In the genomic region with DNA sequence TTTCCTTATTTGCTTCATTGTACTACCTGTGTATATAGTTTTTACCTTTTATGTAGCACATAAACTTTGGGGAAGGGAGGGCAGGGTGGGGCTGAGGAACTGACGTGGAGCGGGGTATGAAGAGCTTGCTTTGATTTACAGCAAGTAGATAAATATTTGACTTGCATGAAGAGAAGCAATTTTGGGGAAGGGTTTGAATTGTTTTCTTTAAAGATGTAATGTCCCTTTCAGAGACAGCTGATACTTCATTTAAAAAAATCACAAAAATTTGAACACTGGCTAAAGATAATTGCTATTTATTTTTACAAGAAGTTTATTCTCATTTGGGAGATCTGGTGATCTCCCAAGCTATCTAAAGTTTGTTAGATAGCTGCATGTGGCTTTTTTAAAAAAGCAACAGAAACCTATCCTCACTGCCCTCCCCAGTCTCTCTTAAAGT, we compare ENCODE assay signal across 9 cellular contexts. TPM values are rescaled to one million over a fixed set of nuclear protein-coding genes. Genes with fewer than 3 reads are reported as not detected.
DNase-seq lines count a peak whose midpoint lies in the region; ATAC-seq, FAIRE-seq and TF ChIP-seq lines count a peak whose summit lies in the region.
"Had no signal": no experiment of that assay in that cellular context is flagged by ENCODE, and none has a peak within 500 bp of the region (broad histone marks: within the 10 kb centered on the region; RNA-seq: fewer than 3 reads in every experiment).

No MANE protein-coding gene starts in this region.

- peaks cover 0 to 5% (median 0%) of the 10 kb centered on the region in 8 donors for H3K9me3 Mint-ChIP-seq in CD4-positive, alpha-beta memory T cell
- no peaks in the 10 kb centered on the region for H3K9me3 Mint-ChIP-seq in IgD-negative memory B cell
- peaks cover 0 to 2% (median 0%) of the 10 kb centered on the region in 9 donors for H3K9me3 Mint-ChIP-seq in naive thymus-derived CD8-positive, alpha-beta T cell

- peaks cover 26% of the 10 kb centered on the region for H3K4me1 ChIP-seq in CD4-positive, alpha-beta memory T cell (ENCODE audit: insufficient read depth, low read length)
- H3K4me1 ChIP-seq in ascending aorta (peaks cover 3 to 26% of the 10 kb centered on the region in 2 donors), pancreas (peaks cover 10 to 27% (median 24%) of the 10 kb centered on the region in 3 donors)

- peak in 4 of 5 donors; percentile 46 to 63 (median 48) for DNase-seq in CD4-positive, alpha-beta memory T cell
- DNase-seq in ascending aorta (ENCODE audit: low spot score in 2 of 2) (no peak), pancreas (no peak), T1000 (lab: John Stamatoyannopoulos, UW) (no peak)
- DNase-seq in naive thymus-derived CD8-positive, alpha-beta T cell, result peak in 6 of 10 donors; percentile 29 to 57 (median 46)

- ATAC-seq in naive thymus-derived CD8-positive, alpha-beta T cell, result no peak
- ATAC-seq in pancreas (no peak), HG03280 (IDR thresholded peaks at IDR 0.05; ENCODE audit: unreplicated experiment) (no peak), HG03521 (IDR thresholded peaks at IDR 0.05; ENCODE audit: unreplicated experiment) (no peak)
- ATAC-seq: mucosa of descending colon had no signal

- H3K4me3 Mint-ChIP-seq in CD4-positive, alpha-beta memory T cell, result peak overlapping the region; percentile 96 to 100 (median 98)
- H3K4me3 Mint-ChIP-seq in IgD-negative memory B cell, result peak overlapping the region; percentile 72 to 99 (median 96)
- peak overlapping the region; percentile 94 to 99 (median 99) for H3K4me3 Mint-ChIP-seq in naive thymus-derived CD8-positive, alpha-beta T cell

- POLR2A ChIA-PET in CD4-positive, alpha-beta memory T cell (lab: Charles Lee; ENCODE audit: partially characterized antibody), result interaction anchor here (0.6 to 19.2 kb wide), 21 partner anchors 12 to 712 kb away, joined by 3 to 1446 read pairs (median 4); partner anchors contain the start of genes BORCS5, CDKN1B, DUSP16 and GPR19
- POLR2A ChIA-PET in naive thymus-derived CD8-positive, alpha-beta T cell (lab: Charles Lee), result interaction anchor here (0.8 to 19.2 kb wide), 6 partner anchors 15 to 364 kb away, joined by 3 to 639 read pairs (median 7); partner anchors contain the start of genes BORCS5, CREBL2 and GPR19

- H3K27me3 ChIP-seq in CD4-positive, alpha-beta memory T cell (ENCODE audit: insufficient read depth, low read length), result no peaks in the 10 kb centered on the region
- no peaks in the 10 kb centered on the region for H3K27me3 ChIP-seq in ascending aorta
- no peaks in the 10 kb centered on the region for H3K27me3 ChIP-seq in pancreas

- peaks cover 17 to 47% (median 19%) of the 10 kb centered on the region in 4 donors for H3K4me1 Mint-ChIP-seq in CD4-positive, alpha-beta memory T cell
- H3K4me1 Mint-ChIP-seq in IgD-negative memory B cell, result peaks cover 21 to 37% (median 25%) of the 10 kb centered on the region in 3 donors
- peaks cover 7 to 38% (median 27%) of the 10 kb centered on the region in 4 donors for H3K4me1 Mint-ChIP-seq in naive thymus-derived CD8-positive, alpha-beta T cell

- WGBS in pancreas, 2 donors, result 26 to 31% methylated on average over 2 of the region's 2 CpGs

- peak overlapping the region; percentile 32 to 94 for H3K4me3 ChIP-seq in CD4-positive, alpha-beta memory T cell (ENCODE audit: low read length in 2 of 2)
- H3K4me3 ChIP-seq in ascending aorta, result peak overlapping the region in 1 of 2 donors; percentile 75
- H3K4me3 ChIP-seq in pancreas, result peak overlapping the region in 1 of 4 donors; percentile 75
- H3K4me3 ChIP-seq: mucosa of descending colon had no signal

- CTCF ChIA-PET in CD4-positive, alpha-beta memory T cell (lab: Charles Lee; ENCODE audit: partially characterized antibody), result interaction anchor here (1.2 to 8.0 kb wide), 5 partner anchors 15 to 363 kb away, joined by 3 to 104 read pairs (median 3); no protein-coding TSS in a partner anchor

- peaks cover 0 to 1% of the 10 kb centered on the region in 2 donors for H3K27me3 Mint-ChIP-seq in CD4-positive, alpha-beta memory T cell
- H3K27me3 Mint-ChIP-seq in IgD-negative memory B cell, result no peaks in the 10 kb centered on the region
- peaks cover 0 to 6% (median 0%) of the 10 kb centered on the region in 5 donors for H3K27me3 Mint-ChIP-seq in naive thymus-derived CD8-positive, alpha-beta T cell

- no peak for FAIRE-seq in pancreas (lab: Jason Lieb, UNC)

- H3K36me3 Mint-ChIP-seq in CD4-positive, alpha-beta memory T cell, result peaks cover 44 to 70% of the 10 kb centered on the region in 2 donors
- peaks cover 20% of the 10 kb centered on the region for H3K36me3 Mint-ChIP-seq in IgD-negative memory B cell
- peaks cover 27 to 50% (median 31%) of the 10 kb centered on the region in 3 donors for H3K36me3 Mint-ChIP-seq in naive thymus-derived CD8-positive, alpha-beta T cell

- H3K9me3 ChIP-seq in CD4-positive, alpha-beta memory T cell (ENCODE audit: control insufficient read depth in 1 of 2, low read length in 2 of 2), result no peaks in the 10 kb centered on the region
- H3K9me3 ChIP-seq in ascending aorta (no peaks in the 10 kb centered on the region), pancreas (no peaks in the 10 kb centered on the region)
- H3K9me3 ChIP-seq: mucosa of descending colon had no signal

- peak overlapping the region; percentile 82 to 99 (median 97) for H3K27ac Mint-ChIP-seq in CD4-positive, alpha-beta memory T cell
- peak overlapping the region; percentile 86 to 98 (median 95) for H3K27ac Mint-ChIP-seq in IgD-negative memory B cell
- H3K27ac Mint-ChIP-seq in naive thymus-derived CD8-positive, alpha-beta T cell, result peak overlapping the region; percentile 95 to 99 (median 98)

- peaks cover 35% of the 10 kb centered on the region for H3K36me3 ChIP-seq in CD4-positive, alpha-beta memory T cell (ENCODE audit: insufficient read depth, low read length)
- peaks cover 5 to 19% of the 10 kb centered on the region in 2 donors for H3K36me3 ChIP-seq in ascending aorta
- H3K36me3 ChIP-seq in pancreas, result peaks cover 0 to 9% (median 4%) of the 10 kb centered on the region in 3 donors

- TF ChIP-seq CTCF in ascending aorta (IDR thresholded peaks at IDR 0.05), result no peak
- no peak for TF ChIP-seq CTCF in pancreas (IDR thresholded peaks at IDR 0.05)

- intact Hi-C loops in CD4-positive, alpha-beta memory T cell (cut with micrococcal nuclease), result loop anchor here (10.0 kb wide), 1 partner anchor 1664 kb away; no protein-coding TSS in a partner anchor
- intact Hi-C loops in ascending aorta (cut with DNase I), result loop anchor here (10.0 kb wide), 2 partner anchors 254 to 384 kb away; partner anchors contain the start of gene GSG1
- intact Hi-C loops in pancreas (cut with DNase I), result no loop called here

- H3K27ac ChIP-seq in CD4-positive, alpha-beta memory T cell (ENCODE audit: low read depth, low read length), result peak overlapping the region; percentile 95
- peak overlapping the region; percentile 9 to 96 for H3K27ac ChIP-seq in ascending aorta
- peak overlapping the region in 2 of 4 donors; percentile 99 to 100 for H3K27ac ChIP-seq in pancreas

RNA-seq across cellular contexts. Expression of gene CDKN1B, which starts 4.1 kb away (rescaled TPM):
- total RNA-seq in CD4-positive, alpha-beta memory T cell, result 100 to 1,000 TPM; 232 to 238 TPM
- polyA plus RNA-seq in CD4-positive, alpha-beta memory T cell, result 10 to 100 TPM; 12.5 to 14.5 TPM
- 12.5 TPM for polyA plus RNA-seq in IgD-negative memory B cell
- 65.1 TPM for total RNA-seq in ascending aorta
- 100 to 1,000 TPM; 161 TPM for total RNA-seq in naive thymus-derived CD8-positive, alpha-beta T cell
- polyA plus RNA-seq in naive thymus-derived CD8-positive, alpha-beta T cell, result 10 to 100 TPM in 2 of 3 donors, 1 to 10 TPM in 1; 8.3 to 26.9 (median 20.6) TPM
- total RNA-seq in pancreas, result 10 to 100 TPM; 12.8 to 23.7 (median 16.9) TPM
- 10 to 100 TPM; 12.1 to 19.1 TPM for polyA plus RNA-seq in pancreas

RNA-seq across cellular contexts. Expression of gene GPR19, which starts 25.3 kb away (rescaled TPM):
- total RNA-seq in CD4-positive, alpha-beta memory T cell, result 1 to 10 TPM; 3.4 to 4.4 TPM
- 1 to 10 TPM in 1 of 2 donors, under 1 TPM in 1; 0.55 to 1.2 TPM for polyA plus RNA-seq in CD4-positive, alpha-beta memory T cell
- polyA plus RNA-seq in IgD-negative memory B cell (0.36 TPM), pancreas (under 1 TPM; 0.27 to 0.82 TPM)
- total RNA-seq in ascending aorta (not detected), pancreas (under 1 TPM in 4 of 6 donors, not detected in 2; 0.16 to 0.58 (median 0.26) TPM)
- total RNA-seq in naive thymus-derived CD8-positive, alpha-beta T cell, result 1 to 10 TPM; 1.3 to 1.9 TPM
- polyA plus RNA-seq in naive thymus-derived CD8-positive, alpha-beta T cell, result under 1 TPM in 2 of 3 donors, not detected in 1; 0.47 to 0.51 TPM

Comparison
In these comparisons a context has a peak if more than half of its experiments do, and no peak if none do; other contexts are left out.
1. DNase-seq: peak in CD4-positive, alpha-beta memory T cell (4 of 5) and naive thymus-derived CD8-positive, alpha-beta T cell (6 of 10); none in ascending aorta (0 of 2), pancreas (0 of 6) and T1000 (single experiment).
2. intact Hi-C loops: an anchor here in CD4-positive, alpha-beta memory T cell (10.0 kb wide) and ascending aorta (10.0 kb wide); none called in pancreas.
3. Peak in every context shown above with its lines, with median percentiles within 50 percentile points of each other: H3K27ac Mint-ChIP-seq and H3K4me3 Mint-ChIP-seq.